11 cellular contexts compared by ENCODE assay signal in genomic region chr3:64214697-64215018, GRCh38. TPM values are rescaled to one million over a fixed set of nuclear protein-coding genes. Genes with fewer than 3 reads are reported as not detected.
DNase-seq lines count a peak whose midpoint lies in the region; ATAC-seq and TF ChIP-seq lines count a peak whose summit lies in the region.
"Had no signal": no experiment of that assay in that cellular context is flagged by ENCODE, and none has a peak within 500 bp of the region (broad histone marks: within the 10 kb centered on the region; RNA-seq: fewer than 3 reads in every experiment).

No MANE protein-coding gene starts in this region.

- H3K27ac Mint-ChIP-seq in natural killer cell treated with Interleukin-12 subunit alpha and Interleukin-12 subunit beta and Interleukin-15 and Interleukin-18, amount 100 ng/mL, for 72 hours, result no peak overlapping the region
- H3K27ac Mint-ChIP-seq: B cell, T-cell had no signal

- H3K27me3 ChIP-seq in AG04450 (ENCODE audit: control insufficient read depth, insufficient read depth, low read length) (no peaks in the 10 kb centered on the region), gastroesophageal sphincter (no peaks in the 10 kb centered on the region), prostate gland (replicated peaks; ENCODE audit: insufficient read depth) (no peaks in the 10 kb centered on the region)

- POLR2A ChIA-PET in AG04450 (lab: Yijun Ruan, JAX), result interaction anchor here (0.8 to 3.3 kb wide), 3 partner anchors 27 to 53 kb away, joined by 3 to 12 read pairs (median 4); no protein-coding TSS in a partner anchor

- TF ChIP-seq POLR2A in gastroesophageal sphincter (IDR thresholded peaks at IDR 0.05) (no peak), prostate gland (IDR thresholded peaks at IDR 0.05) (no peak)

- no peaks in the 10 kb centered on the region for H3K9me3 Mint-ChIP-seq in natural killer cell treated with Interleukin-12 subunit alpha and Interleukin-12 subunit beta and Interleukin-15 and Interleukin-18, amount 100 ng/mL, for 72 hours

- 22 to 30% methylated on average over 9 of the region's 9 CpGs for WGBS in gastroesophageal sphincter (ENCODE audit: low coverage in 1 of 2), 2 donors
- 74% methylated on average over 9 of the region's 9 CpGs for WGBS in prostate gland

- H3K27ac ChIP-seq in AG04450 (ENCODE audit: low read depth, low read length) (peak overlapping the region; percentile 89), gastroesophageal sphincter (peak overlapping the region; percentile 82 to 94 (median 86)), prostate gland (peak overlapping the region; percentile 66 to 69)

- no peaks in the 10 kb centered on the region for H3K4me1 Mint-ChIP-seq in natural killer cell treated with Interleukin-12 subunit alpha and Interleukin-12 subunit beta and Interleukin-15 and Interleukin-18, amount 100 ng/mL, for 72 hours (ENCODE audit: low read depth in 2 of 2)
- H3K4me1 Mint-ChIP-seq: T-cell had no signal

- H3K4me3 Mint-ChIP-seq in natural killer cell treated with Interleukin-12 subunit alpha and Interleukin-12 subunit beta and Interleukin-15 and Interleukin-18, amount 100 ng/mL, for 72 hours, result no peak overlapping the region
- H3K4me3 Mint-ChIP-seq: B cell, T-cell had no signal

- ATAC-seq in gastroesophageal sphincter (peak; percentile 51), GM18907 (IDR thresholded peaks at IDR 0.05; ENCODE audit: unreplicated experiment) (no peak), HG02973 (IDR thresholded peaks at IDR 0.05; ENCODE audit: unreplicated experiment) (no peak)
- no peak for ATAC-seq in natural killer cell treated with Interleukin-12 subunit alpha and Interleukin-12 subunit beta and Interleukin-15 and Interleukin-18, amount 100 ng/mL, for 72 hours
- ATAC-seq: T-cell had no signal

- H3K4me1 ChIP-seq in gastroesophageal sphincter (peaks cover 56 to 100% (median 56%) of the 10 kb centered on the region in 3 donors), prostate gland (replicated peaks) (no peaks in the 10 kb centered on the region)

- no peak for TF ChIP-seq CTCF in AG04450 (IDR thresholded peaks at IDR 0.05; ENCODE audit: low read depth, low read length)
- TF ChIP-seq CTCF in WI38 (IDR thresholded peaks at IDR 0.05; ENCODE audit: low read depth, low read length), result no peak
- TF ChIP-seq CTCF in gastroesophageal sphincter (IDR thresholded peaks at IDR 0.05), result no peak
- no peak for TF ChIP-seq CTCF in prostate gland (IDR thresholded peaks at IDR 0.05)

- no peaks in the 10 kb centered on the region for H3K9me3 ChIP-seq in AG04450 (ENCODE audit: control insufficient read depth, insufficient read depth, low read length)
- H3K9me3 ChIP-seq in gastroesophageal sphincter, result no peaks in the 10 kb centered on the region
- H3K9me3 ChIP-seq in prostate gland, result no peaks in the 10 kb centered on the region

- H3K36me3 Mint-ChIP-seq in natural killer cell treated with Interleukin-12 subunit alpha and Interleukin-12 subunit beta and Interleukin-15 and Interleukin-18, amount 100 ng/mL, for 72 hours, result no peaks in the 10 kb centered on the region
- H3K36me3 Mint-ChIP-seq: T-cell had no signal

- H3K27me3 Mint-ChIP-seq in natural killer cell treated with Interleukin-12 subunit alpha and Interleukin-12 subunit beta and Interleukin-15 and Interleukin-18, amount 100 ng/mL, for 72 hours, result no peaks in the 10 kb centered on the region
- H3K27me3 Mint-ChIP-seq: B cell had no signal

- H3K36me3 ChIP-seq in gastroesophageal sphincter, result no peaks in the 10 kb centered on the region
- H3K36me3 ChIP-seq in prostate gland, result no peaks in the 10 kb centered on the region

- intact Hi-C loops in prostate gland (cut with DNase I), result no loop called here

- no peak for TF ChIP-seq EP300 in gastroesophageal sphincter (IDR thresholded peaks at IDR 0.05)

- no peak for DNase-seq in AG04450 (ENCODE audit: low read depth, low spot score)
- no peak for DNase-seq in prostate gland (ENCODE audit: low spot score)
- no peak for DNase-seq in KG1 (lab: John Stamatoyannopoulos, UW)
- no peak for DNase-seq in natural killer cell treated with Interleukin-12 subunit alpha and Interleukin-12 subunit beta and Interleukin-15 and Interleukin-18, amount 100 ng/mL, for 72 hours (ENCODE audit: low spot score)
- DNase-seq: NCI-H526, T-cell had no signal

- CTCF ChIA-PET in AG04450 (lab: Charles Lee), result interaction anchor here (0.9 to 1.9 kb wide), 7 partner anchors 30 to 270 kb away, joined by 3 to 8 read pairs (median 5); partner anchors contain the start of gene PSMD6

- H3K4me3 ChIP-seq in AG04450 (ENCODE audit: low read depth, low read length) (peak overlapping the region; percentile 54), WI38 (ENCODE audit: low read depth, low read length) (peak overlapping the region; percentile 53), gastroesophageal sphincter (peak overlapping the region; percentile 10 to 41), prostate gland (no peak overlapping the region)

RNA-seq across cellular contexts. Expression of gene PRICKLE2, which starts 10.6 kb away (rescaled TPM):
- polyA plus RNA-seq in AG04450 (2011; rRNA removed), result 14.2 and 14.7 TPM in 2 replicates
- polyA minus RNA-seq in AG04450 (2011; rRNA and poly(A)+ RNA removed), result 59.4 and 65.0 TPM in 2 replicates
- total RNA-seq in gastroesophageal sphincter, result 100 to 1,000 TPM in 2 of 4 donors, 10 to 100 TPM in 2; 77.3 to 109 (median 96.7) TPM
- total RNA-seq in prostate gland, result 10 to 100 TPM; 11.9 to 21.0 TPM
- under 1 TPM in 1 of 2 donors, not detected in 1; 0.59 TPM for total RNA-seq in natural killer cell treated with Interleukin-12 subunit alpha and Interleukin-12 subunit beta and Interleukin-15 and Interleukin-18, amount 100 ng/mL, for 72 hours

Comparison
In these comparisons a context has a peak if more than half of its experiments do, and no peak if none do; other contexts are left out.
1. H3K4me3 ChIP-seq: peak in AG04450 (single experiment), WI38 (single experiment) and gastroesophageal sphincter (2 of 2); none in prostate gland (0 of 2).
2. RNA of gene PRICKLE2, which starts 10.6 kb away (total RNA-seq): 77.3 to 109 TPM in gastroesophageal sphincter and 11.9 to 21.0 TPM in prostate gland; 0.59 TPM in natural killer cell treated with Interleukin-12 subunit alpha and Interleukin-12 subunit beta and Interleukin-15 and Interleukin-18, amount 100 ng/mL, for 72 hours; every median in the first group is over 4 times any median in the second.
3. Peak in every context shown above with its lines, with median percentiles within 50 percentile points of each other: H3K27ac ChIP-seq.